5 cellular contexts compared by ENCODE assay signal in the genomic region with DNA sequence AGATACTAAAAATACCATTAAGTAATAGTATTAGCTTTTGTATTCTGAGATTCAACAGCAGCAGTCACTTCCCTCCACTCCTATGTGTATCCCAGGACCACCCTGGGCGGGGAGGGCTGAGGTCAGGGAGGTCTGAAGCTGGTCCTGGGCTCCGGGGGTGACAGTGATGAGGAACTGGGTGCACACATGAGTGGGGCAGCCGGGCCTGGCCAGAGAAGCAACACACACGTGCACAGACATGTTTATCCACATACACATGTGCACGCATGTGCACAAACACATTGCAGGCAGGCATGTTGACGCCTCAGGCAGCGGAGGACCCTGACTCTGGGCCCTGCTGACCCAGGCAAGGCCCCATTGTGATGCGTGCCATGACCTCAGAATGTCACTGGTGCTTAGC. TPM values are rescaled to one million over a fixed set of nuclear protein-coding genes. Genes with fewer than 3 reads are reported as not detected.
"Had no signal": no experiment of that assay in that cellular context is flagged by ENCODE, and none has a peak within 500 bp of the region (broad histone marks: within the 10 kb centered on the region; RNA-seq: fewer than 3 reads in every experiment).

No MANE protein-coding gene starts in this region.

RNA-seq across cellular contexts. Expression of a gene that starts 12.6 kb away (rescaled TPM):
- total RNA-seq: bronchial epithelial cell, dermis microvascular lymphatic vessel endothelial cell, fibroblast of lung, fibroblast of villous mesenchyme had no signal

RNA-seq across cellular contexts. Expression of a gene that starts 50.1 kb away (rescaled TPM):
- total RNA-seq: astrocyte had no signal
